Comparison of ENCODE assay signal across 9 cellular contexts in genomic region chrX:42070866-42071265, GRCh38.
"Had no signal": no experiment of that assay in that cellular context is flagged by ENCODE, and none has a peak within 500 bp of the region (broad histone marks: within the 10 kb centered on the region; RNA-seq: fewer than 3 reads in every experiment).

No MANE protein-coding gene starts in this region.

- H3K4me1 Mint-ChIP-seq: GM23338, H9, IgD-negative memory B cell had no signal

- H3K27ac Mint-ChIP-seq: GM23338, H9, IgD-negative memory B cell had no signal

- H2AFZ ChIP-seq: GM23338 had no signal

- H3K4me3 ChIP-seq: GM23338 had no signal

- H3K27ac ChIP-seq: KMS-11 had no signal

- H3K36me3 Mint-ChIP-seq: IgD-negative memory B cell had no signal

- ATAC-seq: GM23338 had no signal

- H3K9ac ChIP-seq: KMS-11 had no signal

- FAIRE-seq: H1, H54, HTR-8/SVneo had no signal

- H3K4me3 Mint-ChIP-seq: GM23338, H9, IgD-negative memory B cell had no signal

- DNase-seq: H9, HCEC 1CT, KBM-7 had no signal

- H3K4me2 ChIP-seq: GM23338, KMS-11 had no signal

- H3K9me3 Mint-ChIP-seq: GM23338 had no signal
